In genomic region chr6:133834472-133835170, GRCh38 we compare ENCODE assay signal across 2 cellular contexts.
TF ChIP-seq lines count a peak whose summit lies in the region.

No MANE protein-coding gene starts in this region.

TF ChIP-seq in A549, 52 proteins besides CTCF, POLR2A, EP300 and RAD21:
- peak; percentile 94 for TF ChIP-seq MAFK (IDR thresholded peaks at IDR 0.05; ENCODE audit: partially characterized antibody)
- no peak for TF ChIP-seq RARB (CRISPR knock-in tag; IDR thresholded peaks at IDR 0.05)

TF ChIP-seq in IMR-90, 13 proteins besides CTCF, POLR2A, EP300 and RAD21:
- TF ChIP-seq MAFK (IDR thresholded peaks at IDR 0.05; ENCODE audit: low read depth, low read length) (peak; percentile 94), ELK1 (IDR thresholded peaks at IDR 0.05; ENCODE audit: borderline replicate concordance, low read depth, low read length) (no peak)
